1 cellular context compared by ENCODE assay signal in genomic region chr4:165799384-165799815, GRCh38.
TF ChIP-seq lines count a peak whose summit lies in the region.

No MANE protein-coding gene starts in this region.

TF ChIP-seq in H1, 55 proteins besides CTCF, POLR2A, EP300 and RAD21:
- TF ChIP-seq SP4 (IDR thresholded peaks at IDR 0.05; ENCODE audit: low read length) (no peak), PHF8 (conservative IDR thresholded peaks at IDR 0.05; ENCODE audit: low read depth, low read length) (no peak), RXRA (IDR thresholded peaks at IDR 0.05; ENCODE audit: insufficient read depth, low read depth, low read length) (no peak), CHD1 (IDR thresholded peaks at IDR 0.05; ENCODE audit: low read depth, low read length) (no peak), CBX8 (IDR thresholded peaks at IDR 0.05; ENCODE audit: borderline replicate concordance, low read depth, low read length) (no peak), SP1 (IDR thresholded peaks at IDR 0.05; ENCODE audit: low read depth, low read length) (no peak), KDM1A (IDR thresholded peaks at IDR 0.05; ENCODE audit: borderline replicate concordance, low read length) (no peak), RBBP5 (IDR thresholded peaks at IDR 0.05; ENCODE audit: borderline replicate concordance, low read depth, low read length) (no peak), CBX5 (IDR thresholded peaks at IDR 0.05; ENCODE audit: low read depth, low read length) (no peak), CHD7 (IDR thresholded peaks at IDR 0.05; ENCODE audit: insufficient replicate concordance, low read length) (no peak), HDAC6 (IDR thresholded peaks at IDR 0.05; ENCODE audit: low read depth, low read length) (no peak), CHD2 (IDR thresholded peaks at IDR 0.05; ENCODE audit: low read length) (no peak), BCL11A (IDR thresholded peaks at IDR 0.05; ENCODE audit: low read depth in 2 of 2, low read length in 2 of 2) (no peak), FOSL1 (IDR thresholded peaks at IDR 0.05; ENCODE audit: insufficient read depth, low read depth, low read length) (no peak), SIRT6 (IDR thresholded peaks at IDR 0.05; ENCODE audit: low read length) (no peak), TAF1 (IDR thresholded peaks at IDR 0.05; ENCODE audit: low read depth, low read length) (no peak), YY1 (IDR thresholded peaks at IDR 0.05; ENCODE audit: low read depth, low read length) (no peak), HDAC2 (IDR thresholded peaks at IDR 0.05; ENCODE audit: borderline replicate concordance in 1 of 2, low read depth in 2 of 2, low read length in 2 of 2) (no peak)
TF ChIP-seq in H1: peak in this region for 0.
